ENCODE assay signal across 8 cellular contexts in genomic region chr5:145887976-145888574, GRCh38. TPM values are rescaled to one million over a fixed set of nuclear protein-coding genes. Genes with fewer than 3 reads are reported as not detected.
A peak's percentile ranks its signal among the peaks of the same experiment; 100 is the strongest.
DNase-seq lines count a peak whose midpoint lies in the region; ATAC-seq, FAIRE-seq and TF ChIP-seq lines count a peak whose summit lies in the region.

No MANE protein-coding gene starts in this region.

- H2AFZ ChIP-seq in MM.1S (ENCODE audit: low read length) (no peak overlapping the region), GM12878 (ENCODE audit: control insufficient read depth, low read depth, low read length) (no peak overlapping the region)

- WGBS in GM12878 (ENCODE audit: insufficient coverage, insufficient replicate concordance, low lambda C conversion rate, missing lambda C conversion rate) = 67% methylated on average over 5 of the region's 5 CpGs

- RAD21 ChIA-PET in GM12878 (lab: Charles Lee; ENCODE audit: unreplicated experiment) = no interaction called here

- H3K9me3 Mint-ChIP-seq in activated CD8-positive, alpha-beta memory T cell treated with anti-CD3 and anti-CD28 coated beads, Interleukin-2, amount 10 ng/mL, durations not matched to agents 7 days and 5 days (ENCODE audit: low read depth) = no peaks in the 10 kb centered on the region

- CTCF ChIA-PET in GM12878 (lab: Yijun Ruan, JAX) = interaction anchor here (1.0 kb wide), 2 partner anchors 18 to 1684 kb away, joined by 3 to 4 read pairs; no protein-coding TSS in a partner anchor
- CTCF ChIA-PET in activated CD8-positive, alpha-beta memory T cell treated with anti-CD3 and anti-CD28 coated beads, Interleukin-2, amount 10 ng/mL, durations not matched to agents 7 days and 5 days (lab: Charles Lee) = no interaction called here

- ATAC-seq in GM12878 = peak; percentile 73
- ATAC-seq in activated CD8-positive, alpha-beta memory T cell treated with anti-CD3 and anti-CD28 coated beads, Interleukin-2, amount 10 ng/mL, durations not matched to agents 7 days and 5 days = no peak
- ATAC-seq in HG02763 (IDR thresholded peaks at IDR 0.05; ENCODE audit: unreplicated experiment) = no peak

- H3K27ac ChIP-seq in MM.1S (ENCODE audit: low read length) = no peak overlapping the region
- no peak overlapping the region for H3K27ac ChIP-seq in GM12878 (ENCODE audit: control insufficient read depth, insufficient read depth)

- H3K4me3 ChIP-seq in MM.1S (ENCODE audit: low read length) = no peak overlapping the region
- H3K4me3 ChIP-seq in GM12878 = no peak overlapping the region

- in situ Hi-C loops in GM12878 (cut with MboI) = no loop called here

- H3K9me2 ChIP-seq in MM.1S (replicated peaks; ENCODE audit: insufficient read depth, low read length) = no peaks in the 10 kb centered on the region

- no TSS peak for BruUV-seq in GM12878 (replicated peaks; lab: Mats Ljungman, UMichigan)

- H3K36me3 Mint-ChIP-seq in activated CD8-positive, alpha-beta memory T cell treated with anti-CD3 and anti-CD28 coated beads, Interleukin-2, amount 10 ng/mL, durations not matched to agents 7 days and 5 days = no peaks in the 10 kb centered on the region

- no peak for TF ChIP-seq POLR2A in GM12878 (IDR thresholded peaks at IDR 0.05; ENCODE audit: low read depth, low read length)

- no peaks in the 10 kb centered on the region for H3K4me1 Mint-ChIP-seq in activated CD8-positive, alpha-beta memory T cell treated with anti-CD3 and anti-CD28 coated beads, Interleukin-2, amount 10 ng/mL, durations not matched to agents 7 days and 5 days

- TF ChIP-seq RAD21 in GM12878 (IDR thresholded peaks at IDR 0.05; ENCODE audit: insufficient read depth, low read depth, low read length) = 0 out of 2 replicates have a peak, but pooled peaks have one; percentile 18

- no peaks in the 10 kb centered on the region for H3K36me3 ChIP-seq in MM.1S (replicated peaks; ENCODE audit: insufficient read depth, low read length)
- H3K36me3 ChIP-seq in GM12878 (ENCODE audit: control insufficient read depth in 2 of 2, insufficient read depth in 2 of 2, low read length in 1 of 2) = no peaks in the 10 kb centered on the region

- H3K9ac ChIP-seq in MM.1S (ENCODE audit: low read length) (no peak overlapping the region), GM12878 (ENCODE audit: control insufficient read depth, insufficient read depth, low read length) (no peak overlapping the region)

- SMC1A ChIA-PET in GM12878 (lab: Charles Lee; ENCODE audit: uncharacterized antibody, unreplicated experiment) = interaction anchor here (1.4 kb wide), 1 partner anchor 25 kb away, joined by 3 read pairs; no protein-coding TSS in a partner anchor

- no peak for FAIRE-seq in GM12878 (lab: Jason Lieb, UNC)

- no peaks in the 10 kb centered on the region for H3K27me3 Mint-ChIP-seq in activated CD8-positive, alpha-beta memory T cell treated with anti-CD3 and anti-CD28 coated beads, Interleukin-2, amount 10 ng/mL, durations not matched to agents 7 days and 5 days

- H3K27me3 ChIP-seq in MM.1S (replicated peaks; ENCODE audit: insufficient read depth, low read length) (no peaks in the 10 kb centered on the region), GM12878 (replicated peaks in 1 of 2; ENCODE audit: control insufficient read depth in 2 of 2, insufficient read depth in 2 of 2, low read length in 1 of 2) (no peaks in the 10 kb centered on the region)

- H3K4me2 ChIP-seq in MM.1S (ENCODE audit: low read depth, low read length) (no peak overlapping the region), GM12878 (ENCODE audit: control insufficient read depth, insufficient read depth) (no peak overlapping the region)

- H3F3A ChIP-seq in MM.1S (ENCODE audit: insufficient read depth, low read length) = no peaks in the 10 kb centered on the region

- H3K79me2 ChIP-seq in MM.1S (ENCODE audit: low read length) = no peaks in the 10 kb centered on the region
- H3K79me2 ChIP-seq in GM12878 (ENCODE audit: control insufficient read depth, insufficient read depth, low read length) = no peaks in the 10 kb centered on the region

- POLR2A ChIA-PET in GM12878 (lab: Charles Lee) = no interaction called here

- no peak for TF ChIP-seq EP300 in GM12878 (IDR thresholded peaks at IDR 0.05; ENCODE audit: borderline replicate concordance in 1 of 2, control insufficient read depth in 1 of 2, low read depth in 2 of 2, low read length in 2 of 2)

- H3K4me3 Mint-ChIP-seq in activated CD8-positive, alpha-beta memory T cell treated with anti-CD3 and anti-CD28 coated beads, Interleukin-2, amount 10 ng/mL, durations not matched to agents 7 days and 5 days = no peak overlapping the region

- DNase-seq in SIG-M5 treated with dmso at 0.1 percent for 504 hours (lab: John Stamatoyannopoulos, UW; ENCODE audit: unreplicated experiment) (peak; percentile 41), SIG-M5 (lab: John Stamatoyannopoulos, UW) (no peak), MM.1S (no peak), GM12878 (ENCODE audit: low read depth, low spot score) (no peak), kidney tubule cell (ENCODE audit: low spot score) (peak; percentile 63)
- DNase-seq in activated CD8-positive, alpha-beta memory T cell treated with anti-CD3 and anti-CD28 coated beads, Interleukin-2, amount 10 ng/mL, durations not matched to agents 7 days and 5 days = no peak
- no peak for DNase-seq in activated effector memory CD4-positive, alpha-beta T cell treated with Interleukin-2 at 50 U/mL for 16 hours

- H3K4me1 ChIP-seq in MM.1S (ENCODE audit: low read length) = no peaks in the 10 kb centered on the region
- no peaks in the 10 kb centered on the region for H3K4me1 ChIP-seq in GM12878 (ENCODE audit: control insufficient read depth, insufficient read depth, low read length)

- H4K20me1 ChIP-seq in MM.1S (ENCODE audit: insufficient read depth, low read length) = no peaks in the 10 kb centered on the region
- H4K20me1 ChIP-seq in GM12878 (ENCODE audit: control insufficient read depth, insufficient read depth) = no peaks in the 10 kb centered on the region

- TF ChIP-seq CTCF in MM.1S (IDR thresholded peaks at IDR 0.05; ENCODE audit: low read length) = peak; percentile 39
- TF ChIP-seq CTCF in GM12878 (IDR thresholded peaks at IDR 0.05 in 2 of 3, conservative IDR thresholded peaks at IDR 0.05 in 1 of 3; ENCODE audit: control insufficient read depth in 2 of 3, extremely low read depth in 1 of 3, insufficient read depth in 1 of 3, low read depth in 3 of 3, low read length in 3 of 3) = peak; percentile 32 to 54 (median 36); a peak in 5 of 6 replicates

- H3K27ac Mint-ChIP-seq in activated CD8-positive, alpha-beta memory T cell treated with anti-CD3 and anti-CD28 coated beads, Interleukin-2, amount 10 ng/mL, durations not matched to agents 7 days and 5 days = no peak overlapping the region

- intact Hi-C loops in GM12878 (cut with micrococcal nuclease; ENCODE audit: unreplicated experiment) = no loop called here

- H3K9me3 ChIP-seq in MM.1S (replicated peaks; ENCODE audit: insufficient read depth, low read length) (no peaks in the 10 kb centered on the region), GM12878 (replicated peaks; ENCODE audit: control insufficient read depth, insufficient read depth, low read length) (no peaks in the 10 kb centered on the region)

RNA-seq across cellular contexts. Expression of gene GRXCR2, which starts 15.3 kb away (rescaled TPM):
- total RNA-seq in GM12878 (2013; cell fraction: nucleolus; rRNA removed) = not detected in 2 replicates
- total RNA-seq in GM12878 (2014; rRNA removed) = not detected in 2 replicates
- not detected in 2 replicates for total RNA-seq in GM12878 (2014; rRNA removed; fragmentation: Illumina TruSeq; extraction: Trizol)
- total RNA-seq in GM12878 (2021) = not detected in 2 replicates
- polyA plus RNA-seq in GM12878 (2011; ENCODE audit: low read depth) = not detected
- polyA plus RNA-seq in GM12878 (2011; rRNA removed) = not detected in 2 replicates
- polyA plus RNA-seq in GM12878 (2011; cell fraction: cytosol; rRNA removed) = not detected in 2 replicates
- polyA plus RNA-seq in GM12878 (2011; cell fraction: nucleus; rRNA removed) = not detected in 2 replicates
- polyA plus RNA-seq in GM12878 (2012) = not detected in 2 replicates
- not detected in 2 replicates for polyA plus RNA-seq in GM12878 (2014; fragmentation: Illumina TruSeq; extraction: Trizol)
- polyA plus RNA-seq in GM12878 (2014; fragmentation: Nextera tagmentation; extraction: Ambion mirVana) = not detected
- not detected in 2 replicates for polyA plus RNA-seq in GM12878 (2014; rRNA removed)
- not detected for polyA plus RNA-seq in GM12878 (2016; fragmentation: Nextera tagmentation; extraction: Ambion mirVana)
- not detected in 2 replicates for polyA minus RNA-seq in GM12878 (2011; rRNA and poly(A)+ RNA removed)
- polyA minus RNA-seq in GM12878 (2011; cell fraction: cytosol; rRNA and poly(A)+ RNA removed) = not detected in 2 replicates
- not detected in 2 replicates for polyA minus RNA-seq in GM12878 (2011; cell fraction: nucleus; rRNA and poly(A)+ RNA removed)
- total RNA-seq in activated CD8-positive, alpha-beta memory T cell treated with anti-CD3 and anti-CD28 coated beads, Interleukin-2, amount 10 ng/mL, durations not matched to agents 7 days and 5 days = not detected

RNA-seq across cellular contexts. Expression of gene SH3RF2, which starts 48.3 kb away (rescaled TPM):
- not detected in 2 replicates for total RNA-seq in GM12878 (2013; cell fraction: nucleolus; rRNA removed)
- not detected in 2 replicates for total RNA-seq in GM12878 (2014; rRNA removed)
- total RNA-seq in GM12878 (2014; rRNA removed; fragmentation: Illumina TruSeq; extraction: Trizol) = not detected in 2 replicates
- 0.15 and 0.19 TPM in 2 replicates for total RNA-seq in GM12878 (2021)
- not detected for polyA plus RNA-seq in GM12878 (2011; ENCODE audit: low read depth)
- not detected in 2 replicates for polyA plus RNA-seq in GM12878 (2011; rRNA removed)
- polyA plus RNA-seq in GM12878 (2011; cell fraction: cytosol; rRNA removed) = not detected in 2 replicates
- not detected in 2 replicates for polyA plus RNA-seq in GM12878 (2011; cell fraction: nucleus; rRNA removed)
- polyA plus RNA-seq in GM12878 (2012) = not detected in 2 replicates
- not detected in 2 replicates for polyA plus RNA-seq in GM12878 (2014; fragmentation: Illumina TruSeq; extraction: Trizol)
- polyA plus RNA-seq in GM12878 (2014; fragmentation: Nextera tagmentation; extraction: Ambion mirVana) = not detected
- not detected in 2 replicates for polyA plus RNA-seq in GM12878 (2014; rRNA removed)
- polyA plus RNA-seq in GM12878 (2016; fragmentation: Nextera tagmentation; extraction: Ambion mirVana) = not detected
- polyA minus RNA-seq in GM12878 (2011; rRNA and poly(A)+ RNA removed) = not detected in 2 replicates
- not detected in 2 replicates for polyA minus RNA-seq in GM12878 (2011; cell fraction: cytosol; rRNA and poly(A)+ RNA removed)
- polyA minus RNA-seq in GM12878 (2011; cell fraction: nucleus; rRNA and poly(A)+ RNA removed) = not detected in 2 replicates
- total RNA-seq in activated CD8-positive, alpha-beta memory T cell treated with anti-CD3 and anti-CD28 coated beads, Interleukin-2, amount 10 ng/mL, durations not matched to agents 7 days and 5 days = under 1 TPM in 1 of 2 experiments, not detected in 1; 0.12 TPM

RNA-seq across cellular contexts. Expression of gene PRELID2, which starts 52.9 kb away (rescaled TPM):
- total RNA-seq in GM12878 (2013; cell fraction: nucleolus; rRNA removed) = 1.3 and 2.1 TPM in 2 replicates
- 0.16 TPM in 1 of 2 replicates, not detected in the other for total RNA-seq in GM12878 (2014; rRNA removed)
- total RNA-seq in GM12878 (2014; rRNA removed; fragmentation: Illumina TruSeq; extraction: Trizol) = 0.09 and 0.23 TPM in 2 replicates
- total RNA-seq in GM12878 (2021) = 0.19 and 0.31 TPM in 2 replicates
- polyA plus RNA-seq in GM12878 (2011; ENCODE audit: low read depth) = 0.64 TPM
- polyA plus RNA-seq in GM12878 (2011; rRNA removed) = 0.31 and 0.58 TPM in 2 replicates
- 0.12 and 0.22 TPM in 2 replicates for polyA plus RNA-seq in GM12878 (2011; cell fraction: cytosol; rRNA removed)
- polyA plus RNA-seq in GM12878 (2011; cell fraction: nucleus; rRNA removed) = 0.72 TPM in 1 of 2 replicates, not detected in the other
- 2.4 and 2.6 TPM in 2 replicates for polyA plus RNA-seq in GM12878 (2012)
- polyA plus RNA-seq in GM12878 (2014; fragmentation: Illumina TruSeq; extraction: Trizol) = 0.11 and 0.13 TPM in 2 replicates
- under 1 TPM in 1 of 2 experiments, not detected in 1; 0.07 TPM for polyA plus RNA-seq in GM12878 (2014; fragmentation: Nextera tagmentation; extraction: Ambion mirVana)
- 0.14 TPM in 1 of 2 replicates, not detected in the other for polyA plus RNA-seq in GM12878 (2014; rRNA removed)
- polyA plus RNA-seq in GM12878 (2016; fragmentation: Nextera tagmentation; extraction: Ambion mirVana) = not detected
- 0.37 and 1.5 TPM in 2 replicates for polyA minus RNA-seq in GM12878 (2011; rRNA and poly(A)+ RNA removed)
- not detected in 2 replicates for polyA minus RNA-seq in GM12878 (2011; cell fraction: cytosol; rRNA and poly(A)+ RNA removed)
- polyA minus RNA-seq in GM12878 (2011; cell fraction: nucleus; rRNA and poly(A)+ RNA removed) = 1.3 and 1.6 TPM in 2 replicates
- total RNA-seq in activated CD8-positive, alpha-beta memory T cell treated with anti-CD3 and anti-CD28 coated beads, Interleukin-2, amount 10 ng/mL, durations not matched to agents 7 days and 5 days = 1 to 10 TPM; 2.2 to 2.3 TPM

Comparison
In these comparisons a context has a peak if more than half of its experiments do, and no peak if none do; other contexts are left out.
1. DNase-seq: peak in SIG-M5 treated with dmso at 0.1 percent for 504 hours (single experiment) and kidney tubule cell (single experiment); none in SIG-M5 (single experiment), MM.1S (single experiment), GM12878 (single experiment), activated CD8-positive, alpha-beta memory T cell treated with anti-CD3 and anti-CD28 coated beads, Interleukin-2, amount 10 ng/mL, durations not matched to agents 7 days and 5 days (single experiment) and activated effector memory CD4-positive, alpha-beta T cell treated with Interleukin-2 at 50 U/mL for 16 hours (single experiment).